12 cellular contexts compared by ENCODE assay signal in genomic region chr6:148854086-148854485, GRCh38.
DNase-seq lines count a peak whose midpoint lies in the region; ATAC-seq, FAIRE-seq and TF ChIP-seq lines count a peak whose summit lies in the region.
"Had no signal": no experiment of that assay in that cellular context is flagged by ENCODE, and none has a peak within 500 bp of the region (broad histone marks: within the 10 kb centered on the region; RNA-seq: fewer than 3 reads in every experiment).

No MANE protein-coding gene starts in this region.

- DNase-seq in SK-N-SH, result no peak
- DNase-seq in SJCRH30, result peak; percentile 11 to 38
- peak; percentile 61 for DNase-seq in epithelial cell of prostate (ENCODE audit: low read depth, low spot score)
- no peak for DNase-seq in small intestine
- no peak for DNase-seq in retina
- DNase-seq in CD1c-positive myeloid dendritic cell (ENCODE audit: extremely low spot score), result no peak
- DNase-seq: effector CD8-positive, alpha-beta T cell; PC-3; transverse colon had no signal

- H4K20me1 ChIP-seq in SK-N-SH (ENCODE audit: insufficient read depth), result no peaks in the 10 kb centered on the region

- no peak overlapping the region for H3K4me2 ChIP-seq in SK-N-SH

- H3K9ac ChIP-seq in SK-N-SH, result no peak overlapping the region
- H3K9ac ChIP-seq: parathyroid adenoma had no signal

- no peaks in the 10 kb centered on the region for H3K9me2 ChIP-seq in SK-N-SH

- H3K9me3 ChIP-seq in SK-N-SH, result no peaks in the 10 kb centered on the region
- no peaks in the 10 kb centered on the region; the same call in 1 of the 2 replicates for H3K9me3 ChIP-seq in SJCRH30 (replicated peaks)
- no peaks in the 10 kb centered on the region for H3K9me3 ChIP-seq in small intestine (ENCODE audit: control insufficient read depth, low read depth)
- H3K9me3 ChIP-seq: transverse colon had no signal

- H3K27ac ChIP-seq in SK-N-SH (ENCODE audit: low read depth in 2 of 2, low read length in 1 of 2) (no peak overlapping the region), SJCRH30 (no peak overlapping the region), epithelial cell of prostate (peak overlapping the region; percentile 76), small intestine (ENCODE audit: low read depth in 1 of 2, low read length in 1 of 2) (no peak overlapping the region)
- H3K27ac ChIP-seq: parathyroid adenoma, transverse colon had no signal

- H3K36me3 ChIP-seq in SK-N-SH (replicated peaks in 1 of 2; ENCODE audit: control insufficient read depth in 1 of 2, insufficient read depth in 2 of 2, low read length in 1 of 2) (no peaks in the 10 kb centered on the region), SJCRH30 (no peaks in the 10 kb centered on the region), small intestine (ENCODE audit: control insufficient read depth in 2 of 2, insufficient read depth in 2 of 2, low read length in 2 of 2) (no peaks in the 10 kb centered on the region)
- H3K36me3 ChIP-seq: transverse colon had no signal

- no peaks in the 10 kb centered on the region for H3K79me2 ChIP-seq in SK-N-SH (ENCODE audit: insufficient read depth)

- H3K4me1 ChIP-seq in SK-N-SH (ENCODE audit: control insufficient read depth in 1 of 2, insufficient read depth in 2 of 2, low read depth in 1 of 2, low read length in 1 of 2) (peaks cover 0 to 2% of the 10 kb centered on the region in 2 experiments; a peak in 1 of 4 replicates), SJCRH30 (peaks cover 4% of the 10 kb centered on the region; the same call in 1 of the 2 replicates), small intestine (ENCODE audit: control insufficient read depth in 2 of 2, insufficient read depth in 1 of 2, low read depth in 1 of 2, low read length in 1 of 2) (no peaks in the 10 kb centered on the region)
- H3K4me1 ChIP-seq: parathyroid adenoma had no signal

- H3F3A ChIP-seq in SK-N-SH (replicated peaks; ENCODE audit: insufficient read depth), result no peaks in the 10 kb centered on the region

- no peak for FAIRE-seq in small intestine (lab: Jason Lieb, UNC)

- 22% methylated on average over 5 of the region's 5 CpGs for WGBS in SK-N-SH (ENCODE audit: low lambda C conversion rate)
- 28 to 35% (median 31%) methylated on average over 5 of the region's 5 CpGs for WGBS in small intestine, 3 donors

- H3K27me3 ChIP-seq in SK-N-SH (ENCODE audit: insufficient read depth), result no peaks in the 10 kb centered on the region; the same call in 1 of the 2 replicates
- H3K27me3 ChIP-seq in SJCRH30, result no peaks in the 10 kb centered on the region
- no peaks in the 10 kb centered on the region for H3K27me3 ChIP-seq in small intestine (ENCODE audit: control insufficient read depth in 2 of 2, insufficient read depth in 2 of 2, low read length in 2 of 2)
- H3K27me3 ChIP-seq: transverse colon had no signal

- POLR2A ChIA-PET in SK-N-SH (lab: Yijun Ruan, JAX), result no interaction called here

- TF ChIP-seq EP300 in SK-N-SH (IDR thresholded peaks at IDR 0.05; ENCODE audit: borderline replicate concordance in 1 of 2, low read depth in 1 of 2, low read length in 1 of 2), result no peak

- no peak for TF ChIP-seq CTCF in SK-N-SH (IDR thresholded peaks at IDR 0.05)

- TF ChIP-seq RAD21 in SK-N-SH (IDR thresholded peaks at IDR 0.05; ENCODE audit: low read length), result no peak

- H2AFZ ChIP-seq in SK-N-SH (ENCODE audit: low read depth), result no peak overlapping the region
- H2AFZ ChIP-seq: parathyroid adenoma had no signal

- ATAC-seq in SK-N-SH treated with all-trans-retinoic acid at 6 μM for 48 hours, result no peak
- no peak for ATAC-seq in GM19328 (IDR thresholded peaks at IDR 0.05; ENCODE audit: unreplicated experiment)
- ATAC-seq: PC-3 had no signal

- H3K4me3 ChIP-seq in SK-N-SH (ENCODE audit: low read depth in 2 of 2, low read length in 1 of 2) (no peak overlapping the region), SJCRH30 (no peak overlapping the region), small intestine (ENCODE audit: low read depth in 1 of 2, low read length in 2 of 2) (no peak overlapping the region)
- H3K4me3 ChIP-seq: transverse colon had no signal

- CTCF ChIA-PET in SK-N-SH (lab: Yijun Ruan, JAX), result no interaction called here

TF ChIP-seq in SK-N-SH, 30 proteins besides CTCF, POLR2A, EP300 and RAD21:
- no peak for TF ChIP-seq EZH2phosphoT487 (IDR thresholded peaks at IDR 0.05; ENCODE audit: borderline replicate concordance, low read depth)
- TF ChIP-seq PBX3 (IDR thresholded peaks at IDR 0.05), result 0 out of 2 replicates have a peak, but pooled peaks have one; percentile 14

TF ChIP-seq in SK-N-SH treated with all-trans-retinoic acid at 6 μM for 48 hours, 23 proteins besides CTCF, POLR2A, EP300 and RAD21 (continues in another document):
- TF ChIP-seq ZFP30 (CRISPR knock-in tag; IDR thresholded peaks at IDR 0.05) (no peak), TSHZ2 (CRISPR knock-in tag; IDR thresholded peaks at IDR 0.05) (no peak), TOX (CRISPR knock-in tag; IDR thresholded peaks at IDR 0.05; ENCODE audit: borderline replicate concordance) (no peak), CSRNP3 (CRISPR knock-in tag; IDR thresholded peaks at IDR 0.05) (no peak), ZC3H10 (CRISPR knock-in tag; IDR thresholded peaks at IDR 0.05) (no peak), TCF4 (CRISPR knock-in tag; IDR thresholded peaks at IDR 0.05; ENCODE audit: borderline replicate concordance) (no peak), POU6F1 (CRISPR knock-in tag; IDR thresholded peaks at IDR 0.05; ENCODE audit: borderline replicate concordance, low read depth) (no peak)
- TF ChIP-seq, protein P1, sequence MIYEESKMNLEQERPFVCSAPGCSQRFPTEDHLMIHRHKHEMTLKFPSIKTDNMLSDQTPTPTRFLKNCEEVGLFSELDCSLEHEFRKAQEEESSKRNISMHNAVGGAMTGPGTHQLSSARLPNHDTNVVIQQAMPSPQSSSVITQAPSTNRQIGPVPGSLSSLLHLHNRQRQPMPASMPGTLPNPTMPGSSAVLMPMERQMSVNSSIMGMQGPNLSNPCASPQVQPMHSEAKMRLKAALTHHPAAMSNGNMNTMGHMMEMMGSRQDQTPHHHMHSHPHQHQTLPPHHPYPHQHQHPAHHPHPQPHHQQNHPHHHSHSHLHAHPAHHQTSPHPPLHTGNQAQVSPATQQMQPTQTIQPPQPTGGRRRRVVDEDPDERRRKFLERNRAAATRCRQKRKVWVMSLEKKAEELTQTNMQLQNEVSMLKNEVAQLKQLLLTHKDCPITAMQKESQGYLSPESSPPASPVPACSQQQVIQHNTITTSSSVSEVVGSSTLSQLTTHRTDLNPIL (CRISPR knock-in tag; IDR thresholded peaks at IDR 0.05; ENCODE audit: low read depth), result no peak

Comparison
In these comparisons a context has a peak if more than half of its experiments do, and no peak if none do; other contexts are left out.
1. DNase-seq: peak in SJCRH30 (2 of 2) and epithelial cell of prostate (single experiment); none in SK-N-SH (single experiment), small intestine (single experiment), retina (single experiment) and CD1c-positive myeloid dendritic cell (single experiment).